ENCODE assay signal across 8 cellular contexts in genomic region chr18:20971886-20972267, GRCh38.
DNase-seq lines count a peak whose midpoint lies in the region; ATAC-seq and TF ChIP-seq lines count a peak whose summit lies in the region.

No MANE protein-coding gene starts in this region.

- no peak for DNase-seq in CD8-positive, alpha-beta T cell
- peak; percentile 58 for DNase-seq in GM23248
- peak; percentile 49 to 53 for DNase-seq in erythroblast (lab: John Stamatoyannopoulos, UW)
- no peak for DNase-seq in smooth muscle cell (lab: John Stamatoyannopoulos, UW; ENCODE audit: unreplicated experiment)
- DNase-seq in NOMO-1 treated with dmso at 0.1 percent for 144 hours (lab: John Stamatoyannopoulos, UW; ENCODE audit: unreplicated experiment), result no peak
- DNase-seq in suprapubic skin (ENCODE audit: low spot score in 2 of 2), result no peak
- no peak for DNase-seq in activated T-helper 1 cell treated with anti-CD3 and anti-CD28 coated beads, Interleukin-12 subunit alpha, Interleukin-12 subunit beta, Interleukin-2, Interleukin-4 antibody, amounts not matched to agents 30 ng/mL and 10 ng/mL and 1 ng/mL, durations not matched to agents 14 hours and 24 hours and 36 hours (ENCODE audit: low spot score)

- H3K4me1 ChIP-seq in CD8-positive, alpha-beta T cell (ENCODE audit: insufficient read depth, low read length), result no peaks in the 10 kb centered on the region
- H3K4me1 ChIP-seq in GM23248 (ENCODE audit: insufficient read depth), result no peaks in the 10 kb centered on the region
- H3K4me1 ChIP-seq in OCI-LY1 (ENCODE audit: insufficient read depth, low read length, severe bottlenecking), result no peaks in the 10 kb centered on the region
- H3K4me1 ChIP-seq in smooth muscle cell (ENCODE audit: low read depth), result no peaks in the 10 kb centered on the region
- H3K4me1 ChIP-seq in suprapubic skin, result no peaks in the 10 kb centered on the region

- H3K9ac ChIP-seq in GM23248 (no peak overlapping the region), OCI-LY1 (ENCODE audit: low read length) (no peak overlapping the region), smooth muscle cell (ENCODE audit: low read depth) (no peak overlapping the region)

- H3K27me3 ChIP-seq in CD8-positive, alpha-beta T cell (ENCODE audit: insufficient read depth, low read length), result no peaks in the 10 kb centered on the region
- H3K27me3 ChIP-seq in GM23248 (replicated peaks; ENCODE audit: insufficient read depth) (no peaks in the 10 kb centered on the region), OCI-LY1 (ENCODE audit: insufficient read depth, low read length) (no peaks in the 10 kb centered on the region), smooth muscle cell (ENCODE audit: low read depth) (no peaks in the 10 kb centered on the region), suprapubic skin (no peaks in the 10 kb centered on the region)

- H3K27ac Mint-ChIP-seq in CD8-positive, alpha-beta T cell, result no peak overlapping the region
- no peak overlapping the region for H3K27ac Mint-ChIP-seq in activated T-helper 1 cell treated with anti-CD3 and anti-CD28 coated beads, Interleukin-12 subunit alpha, Interleukin-12 subunit beta, Interleukin-2, Interleukin-4 antibody, amounts not matched to agents 30 ng/mL and 10 ng/mL and 1 ng/mL, durations not matched to agents 14 hours and 24 hours and 36 hours

- H3K4me3 ChIP-seq in CD8-positive, alpha-beta T cell (ENCODE audit: low read depth, low read length), result no peak overlapping the region
- H3K4me3 ChIP-seq in GM23248 (no peak overlapping the region), OCI-LY1 (ENCODE audit: low read depth, low read length, poor library complexity, severe bottlenecking) (no peak overlapping the region), smooth muscle cell (no peak overlapping the region), suprapubic skin (no peak overlapping the region)

- no peak for TF ChIP-seq POLR2A in erythroblast (IDR thresholded peaks at IDR 0.05; ENCODE audit: low read length)
- no peak for TF ChIP-seq POLR2A in suprapubic skin (IDR thresholded peaks at IDR 0.05)

- TF ChIP-seq EP300 in suprapubic skin (IDR thresholded peaks at IDR 0.05), result no peak

- no peak overlapping the region for H3K4me2 ChIP-seq in GM23248 (ENCODE audit: unreplicated experiment)
- no peak overlapping the region for H3K4me2 ChIP-seq in OCI-LY1 (ENCODE audit: low read length)
- H3K4me2 ChIP-seq in smooth muscle cell, result no peak overlapping the region

- H3K36me3 ChIP-seq in CD8-positive, alpha-beta T cell (ENCODE audit: insufficient read depth, low read length), result peaks cover 34% of the 10 kb centered on the region
- H3K36me3 ChIP-seq in GM23248 (ENCODE audit: low read depth) (peaks cover 39% of the 10 kb centered on the region), OCI-LY1 (ENCODE audit: insufficient read depth, low read length) (peaks cover 59% of the 10 kb centered on the region), smooth muscle cell (ENCODE audit: low read depth) (peaks cover 13% of the 10 kb centered on the region), suprapubic skin (peaks cover 63% of the 10 kb centered on the region)

- H3F3A ChIP-seq in GM23248 (ENCODE audit: insufficient read depth) (no peaks in the 10 kb centered on the region), OCI-LY1 (ENCODE audit: insufficient read depth, low read length) (no peaks in the 10 kb centered on the region), smooth muscle cell (ENCODE audit: low read depth) (no peaks in the 10 kb centered on the region)

- H3K36me3 Mint-ChIP-seq in CD8-positive, alpha-beta T cell, result peaks cover 77% of the 10 kb centered on the region
- H3K36me3 Mint-ChIP-seq in activated T-helper 1 cell treated with anti-CD3 and anti-CD28 coated beads, Interleukin-12 subunit alpha, Interleukin-12 subunit beta, Interleukin-2, Interleukin-4 antibody, amounts not matched to agents 30 ng/mL and 10 ng/mL and 1 ng/mL, durations not matched to agents 14 hours and 24 hours and 36 hours (ENCODE audit: low read depth), result peaks cover 27% of the 10 kb centered on the region

- H3K4me1 Mint-ChIP-seq in CD8-positive, alpha-beta T cell (ENCODE audit: low read depth), result peaks cover 3% of the 10 kb centered on the region
- no peaks in the 10 kb centered on the region for H3K4me1 Mint-ChIP-seq in activated T-helper 1 cell treated with anti-CD3 and anti-CD28 coated beads, Interleukin-12 subunit alpha, Interleukin-12 subunit beta, Interleukin-2, Interleukin-4 antibody, amounts not matched to agents 30 ng/mL and 10 ng/mL and 1 ng/mL, durations not matched to agents 14 hours and 24 hours and 36 hours (ENCODE audit: low read depth)

- H3K4me3 Mint-ChIP-seq in CD8-positive, alpha-beta T cell, result no peak overlapping the region
- no peak overlapping the region for H3K4me3 Mint-ChIP-seq in activated T-helper 1 cell treated with anti-CD3 and anti-CD28 coated beads, Interleukin-12 subunit alpha, Interleukin-12 subunit beta, Interleukin-2, Interleukin-4 antibody, amounts not matched to agents 30 ng/mL and 10 ng/mL and 1 ng/mL, durations not matched to agents 14 hours and 24 hours and 36 hours

- H4K20me1 ChIP-seq in GM23248 (ENCODE audit: insufficient read depth) (no peaks in the 10 kb centered on the region), OCI-LY1 (ENCODE audit: insufficient read depth, low read length) (no peaks in the 10 kb centered on the region), smooth muscle cell (ENCODE audit: low read depth) (no peaks in the 10 kb centered on the region)

- H3K27ac ChIP-seq in CD8-positive, alpha-beta T cell (ENCODE audit: low read depth, low read length), result no peak overlapping the region
- H3K27ac ChIP-seq in GM23248 (no peak overlapping the region), OCI-LY1 (ENCODE audit: low read depth, low read length, poor library complexity, severe bottlenecking) (no peak overlapping the region), smooth muscle cell (ENCODE audit: low read depth) (no peak overlapping the region), suprapubic skin (no peak overlapping the region)

- H3K9me3 ChIP-seq in CD8-positive, alpha-beta T cell (ENCODE audit: low read length), result no peaks in the 10 kb centered on the region
- no peaks in the 10 kb centered on the region for H3K9me3 ChIP-seq in GM23248 (ENCODE audit: low read depth)
- no peaks in the 10 kb centered on the region for H3K9me3 ChIP-seq in OCI-LY1 (ENCODE audit: low read length)
- H3K9me3 ChIP-seq in smooth muscle cell (replicated peaks; ENCODE audit: low read depth), result no peaks in the 10 kb centered on the region
- H3K9me3 ChIP-seq in suprapubic skin, result no peaks in the 10 kb centered on the region

- H3K9me2 ChIP-seq in GM23248 (ENCODE audit: insufficient read depth), result no peaks in the 10 kb centered on the region
- H3K9me2 ChIP-seq in OCI-LY1 (ENCODE audit: low read depth, low read length), result no peaks in the 10 kb centered on the region

- H2AFZ ChIP-seq in GM23248, result no peak overlapping the region
- H2AFZ ChIP-seq in OCI-LY1 (ENCODE audit: low read length), result no peak overlapping the region
- H2AFZ ChIP-seq in smooth muscle cell (ENCODE audit: low read depth), result no peak overlapping the region

- in situ Hi-C loops in GM23248 (cut with MboI), result no loop called here

- intact Hi-C loops in CD8-positive, alpha-beta T cell (cut with DNase I, micrococcal nuclease), result loop anchor here (1.0 to 5.0 kb wide), 4 partner anchors 161 to 207 kb away; no protein-coding TSS in a partner anchor
- intact Hi-C loops in activated T-helper 1 cell treated with anti-CD3 and anti-CD28 coated beads, Interleukin-12 subunit alpha, Interleukin-12 subunit beta, Interleukin-2, Interleukin-4 antibody, amounts not matched to agents 30 ng/mL and 10 ng/mL and 1 ng/mL, durations not matched to agents 14 hours and 24 hours and 36 hours (cut with micrococcal nuclease), result loop anchor here (1.0 kb wide), 2 partner anchors 163 to 207 kb away; no protein-coding TSS in a partner anchor

- no peaks in the 10 kb centered on the region; the same call in 1 of the 2 replicates for H3K79me2 ChIP-seq in GM23248 (ENCODE audit: insufficient read depth)
- no peaks in the 10 kb centered on the region for H3K79me2 ChIP-seq in OCI-LY1 (ENCODE audit: insufficient read depth, low read length)
- H3K79me2 ChIP-seq in smooth muscle cell (ENCODE audit: low read depth), result no peaks in the 10 kb centered on the region

- CTCF ChIA-PET in CD8-positive, alpha-beta T cell (lab: Charles Lee), result no interaction called here

- POLR2A ChIA-PET in CD8-positive, alpha-beta T cell (lab: Charles Lee), result no interaction called here

- peak; percentile 63 for ATAC-seq in CD8-positive, alpha-beta T cell

- peak; percentile 64 for TF ChIP-seq CTCF in CD8-positive, alpha-beta T cell (IDR thresholded peaks at IDR 0.05)
- TF ChIP-seq CTCF in OCI-LY1 (IDR thresholded peaks at IDR 0.05; ENCODE audit: low read length) (peak; percentile 58), smooth muscle cell (IDR thresholded peaks at IDR 0.05; ENCODE audit: borderline replicate concordance, insufficient read depth, poor library complexity, severe bottlenecking) (peak; percentile 43), suprapubic skin (IDR thresholded peaks at IDR 0.05) (peak in 1 of 2 donors; percentile 28)

- no peaks in the 10 kb centered on the region for H3K27me3 Mint-ChIP-seq in CD8-positive, alpha-beta T cell (ENCODE audit: low read depth)
- H3K27me3 Mint-ChIP-seq in activated T-helper 1 cell treated with anti-CD3 and anti-CD28 coated beads, Interleukin-12 subunit alpha, Interleukin-12 subunit beta, Interleukin-2, Interleukin-4 antibody, amounts not matched to agents 30 ng/mL and 10 ng/mL and 1 ng/mL, durations not matched to agents 14 hours and 24 hours and 36 hours (ENCODE audit: insufficient read depth), result no peaks in the 10 kb centered on the region

- no peaks in the 10 kb centered on the region for H3K9me3 Mint-ChIP-seq in CD8-positive, alpha-beta T cell
- no peaks in the 10 kb centered on the region for H3K9me3 Mint-ChIP-seq in activated T-helper 1 cell treated with anti-CD3 and anti-CD28 coated beads, Interleukin-12 subunit alpha, Interleukin-12 subunit beta, Interleukin-2, Interleukin-4 antibody, amounts not matched to agents 30 ng/mL and 10 ng/mL and 1 ng/mL, durations not matched to agents 14 hours and 24 hours and 36 hours

Comparison
In these comparisons a context has a peak if more than half of its experiments do, and no peak if none do; other contexts are left out.
1. DNase-seq: peak in GM23248 (single experiment) and erythroblast (2 of 2); none in CD8-positive, alpha-beta T cell (0 of 7), smooth muscle cell (single experiment), NOMO-1 treated with dmso at 0.1 percent for 144 hours (single experiment), suprapubic skin (0 of 2) and activated T-helper 1 cell treated with anti-CD3 and anti-CD28 coated beads, Interleukin-12 subunit alpha, Interleukin-12 subunit beta, Interleukin-2, Interleukin-4 antibody, amounts not matched to agents 30 ng/mL and 10 ng/mL and 1 ng/mL, durations not matched to agents 14 hours and 24 hours and 36 hours (single experiment).